Comparison of ENCODE assay signal across 8 cellular contexts in genomic region chr20:62063601-62063980, GRCh38. TPM values are rescaled to one million over a fixed set of nuclear protein-coding genes. Genes with fewer than 3 reads are reported as not detected.
A peak's percentile ranks its signal among the peaks of the same experiment; 100 is the strongest.
DNase-seq lines count a peak whose midpoint lies in the region; ATAC-seq, FAIRE-seq and TF ChIP-seq lines count a peak whose summit lies in the region.

No MANE protein-coding gene starts in this region.

- no peak overlapping the region for H2AFZ ChIP-seq in K562 (ENCODE audit: low read depth, low read length)

- H3K9me3 ChIP-seq in K562 (replicated peaks; ENCODE audit: control insufficient read depth, insufficient read depth, low read depth, low read length) = no peaks in the 10 kb centered on the region
- H3K9me3 ChIP-seq in lower lobe of right lung = no peaks in the 10 kb centered on the region

- POLR2A ChIA-PET in K562 (lab: Yijun Ruan, JAX) = interaction anchor here (0.7 to 0.8 kb wide), 2 partner anchors 10 to 1040 kb away, joined by 3 to 4 read pairs; no protein-coding TSS in a partner anchor

- H3K79me2 ChIP-seq in K562 (ENCODE audit: control insufficient read depth, insufficient read depth, low read length) = peaks cover 58% of the 10 kb centered on the region

- intact Hi-C loops in K562 (cut with micrococcal nuclease) (loop anchor here (5.0 kb wide), 1 partner anchor 36 kb away; no protein-coding TSS in a partner anchor), lower lobe of right lung (cut with DNase I) (no loop called here)

- no peak overlapping the region for H3K4me2 ChIP-seq in K562 (ENCODE audit: insufficient read depth, low read length)

- TF ChIP-seq EP300 in K562 (IDR thresholded peaks at IDR 0.05; ENCODE audit: low read length) = no peak

- H4K20me1 ChIP-seq in K562 (replicated peaks; ENCODE audit: control insufficient read depth, insufficient read depth, low read length) = peaks cover 46% of the 10 kb centered on the region

- H3K27me3 ChIP-seq in K562 (ENCODE audit: control insufficient read depth in 2 of 2, insufficient read depth in 2 of 2, low read length in 2 of 2) (no peaks in the 10 kb centered on the region), lower lobe of right lung (ENCODE audit: low read depth) (no peaks in the 10 kb centered on the region)

- ATAC-seq in K562 = no peak
- ATAC-seq in lower lobe of right lung = no peak
- no peak for ATAC-seq in omental fat pad (ENCODE audit: low FRiP score)
- ATAC-seq in GM21367 (IDR thresholded peaks at IDR 0.05; ENCODE audit: unreplicated experiment) = no peak

- TF ChIP-seq CTCF in K562 (IDR thresholded peaks at IDR 0.05 in 2 of 3, conservative IDR thresholded peaks at IDR 0.05 in 1 of 3; ENCODE audit: insufficient read depth in 2 of 3, low read depth in 1 of 3, low read length in 3 of 3) (no peak), lower lobe of right lung (IDR thresholded peaks at IDR 0.05) (no peak), omental fat pad (IDR thresholded peaks at IDR 0.05) (no peak)

- CTCF ChIA-PET in K562 (lab: Yijun Ruan, JAX; ENCODE audit: low intra/inter-chr PET ratio) = interaction anchor here (0.7 kb wide), 1 partner anchor 77 kb away, joined by 3 read pairs; no protein-coding TSS in a partner anchor

- H3K4me3 ChIP-seq in K562 (no peak overlapping the region), lower lobe of right lung (peak overlapping the region; percentile 56)

- peaks cover 12% of the 10 kb centered on the region for H3K9me1 ChIP-seq in K562 (ENCODE audit: control insufficient read depth, insufficient read depth, low read length)

- FAIRE-seq in HTR-8/SVneo (lab: Jason Lieb, UNC) = peak; percentile 81
- FAIRE-seq in K562 (lab: Jason Lieb, UNC) = no peak

- DNase-seq in 8988T = peak; percentile 57
- no peak for DNase-seq in HTR-8/SVneo (ENCODE audit: insufficient read length, low spot score)
- peak in 1 of 4 experiments; percentile 11 for DNase-seq in K562 (ENCODE audit: extremely low read depth in 1 of 4, low spot score in 3 of 4)
- DNase-seq in lower lobe of right lung = no peak
- no peak for DNase-seq in omental fat pad (ENCODE audit: low spot score)
- no peak for DNase-seq in GOT3 (lab: John Stamatoyannopoulos, UW)
- DNase-seq in stimulated activated CD4-positive, alpha-beta T cell treated with anti-CD3 and anti-CD28 coated beads, Interleukin-12 subunit alpha, Interleukin-12 subunit beta, amount 100 ng/mL, for 4 hours = no peak

- no TSS peak for BruUV-seq in K562 (replicated peaks; lab: Mats Ljungman, UMichigan)

- H3K4me1 ChIP-seq in K562 (replicated peaks in 1 of 2; ENCODE audit: control insufficient read depth in 2 of 2, insufficient read depth in 2 of 2, low read length in 2 of 2) (peaks cover 19 to 44% of the 10 kb centered on the region in 2 experiments), lower lobe of right lung (peaks cover 58% of the 10 kb centered on the region)

- H3K27ac ChIP-seq in K562 (ENCODE audit: extremely low read depth, low read depth, low read length) (no peak overlapping the region), lower lobe of right lung (no peak overlapping the region)

- 92% methylated on average over 18 of the region's 23 CpGs for WGBS in K562 (ENCODE audit: insufficient coverage, low coverage, missing lambda C conversion rate)

- TF ChIP-seq POLR2A in K562 (conservative IDR thresholded peaks at IDR 0.05) = no peak

- TF ChIP-seq RAD21 in K562 (CRISPR knock-in tag; conservative IDR thresholded peaks at IDR 0.05 in 1 of 2, IDR thresholded peaks at IDR 0.05 in 1 of 2) = no peak

- H3K9ac ChIP-seq in K562 (ENCODE audit: insufficient read depth in 1 of 2, low read depth in 2 of 2, low read length in 2 of 2) = peak overlapping the region in 1 of 2 experiments; percentile 85; a peak in 2 of 4 replicates

- H3K36me3 ChIP-seq in K562 (ENCODE audit: control insufficient read depth, insufficient read depth, low read length) (peaks cover 35% of the 10 kb centered on the region), lower lobe of right lung (no peaks in the 10 kb centered on the region)

- in situ Hi-C loops in K562 (cut with MboI) = no loop called here

TF ChIP-seq in K562, 482 proteins besides CTCF, POLR2A, EP300 and RAD21:
- no peak for TF ChIP-seq ZNF584 (CRISPR knock-in tag; IDR thresholded peaks at IDR 0.05; ENCODE audit: low read depth)
- no peak for TF ChIP-seq ZKSCAN3 (CRISPR knock-in tag; IDR thresholded peaks at IDR 0.05)
- TF ChIP-seq POLR2G (IDR thresholded peaks at IDR 0.05; ENCODE audit: low read depth, low read length) = peak; percentile 38; the same call in 1 of the 2 replicates
- TF ChIP-seq PHF8 (IDR thresholded peaks at IDR 0.05; ENCODE audit: borderline replicate concordance, low read length) = no peak
- TF ChIP-seq COPS2 (conservative IDR thresholded peaks at IDR 0.05) = no peak

RNA-seq across cellular contexts. Expression of gene TAF4, which starts 2.1 kb away (rescaled TPM):
- total RNA-seq in K562 (2011; cell fraction: chromatin; rRNA removed; ENCODE audit: low replicate concordance) = 55.2 and 60.4 TPM in 2 replicates
- total RNA-seq in K562 (2011; cell fraction: nucleolus; rRNA removed) = 24.2 and 29.5 TPM in 2 replicates
- 37.6 and 39.3 TPM in 2 replicates for total RNA-seq in K562 (2011; cell fraction: nucleoplasm; rRNA removed)
- 5.3 and 6.7 TPM in 2 replicates for total RNA-seq in K562 (2014; rRNA removed)
- total RNA-seq in K562 (2014; rRNA removed; fragmentation: Illumina TruSeq; extraction: Trizol) = 5.7 and 7.1 TPM in 2 replicates
- 5.6 and 7.8 TPM in 2 replicates for total RNA-seq in K562 (2015; rRNA removed; fragmentation: Illumina TruSeq; extraction: Trizol)
- 20.4 and 28.3 TPM in 2 replicates for total RNA-seq in K562 (2021)
- 3.6 and 3.9 TPM in 2 replicates for polyA plus RNA-seq in K562 (2011; rRNA removed)
- polyA plus RNA-seq in K562 (2011; cell fraction: cytosol; rRNA removed) = 3.1 and 9.7 TPM in 2 replicates
- polyA plus RNA-seq in K562 (2011; cell fraction: nucleus; rRNA removed) = 7.7 and 13.2 TPM in 2 replicates
- 10.2 and 14.4 TPM in 2 replicates for polyA plus RNA-seq in K562 (2012)
- polyA plus RNA-seq in K562 (2014; fragmentation: Illumina TruSeq; extraction: Trizol) = 12.4 and 14.6 TPM in 2 replicates
- polyA plus RNA-seq in K562 (2014; fragmentation: Nextera tagmentation; extraction: Ambion mirVana) = under 1 TPM; 0.44 to 0.48 TPM
- 11.5 and 11.6 TPM in 2 replicates for polyA plus RNA-seq in K562 (2014; rRNA removed)
- polyA minus RNA-seq in K562 (2011; rRNA and poly(A)+ RNA removed) = 5.4 and 5.6 TPM in 2 replicates
- 16.1 and 22.1 TPM in 2 replicates for polyA minus RNA-seq in K562 (2011; cell fraction: cytosol; rRNA and poly(A)+ RNA removed)
- polyA minus RNA-seq in K562 (2011; cell fraction: nucleus; rRNA and poly(A)+ RNA removed) = 6.1 and 8.2 TPM in 2 replicates
- total RNA-seq in lower lobe of right lung = 17.6 TPM
- total RNA-seq in omental fat pad = 10 to 100 TPM in 2 of 4 donors, 1 to 10 TPM in 2; 7.1 to 15.9 (median 11.9) TPM

RNA-seq across cellular contexts. Expression of gene LSM14B, which starts 58.7 kb away (rescaled TPM):
- total RNA-seq in K562 (2011; cell fraction: chromatin; rRNA removed; ENCODE audit: low replicate concordance) = 47.0 and 71.4 TPM in 2 replicates
- 35.4 and 42.2 TPM in 2 replicates for total RNA-seq in K562 (2011; cell fraction: nucleolus; rRNA removed)
- total RNA-seq in K562 (2011; cell fraction: nucleoplasm; rRNA removed) = 57.3 and 73.7 TPM in 2 replicates
- total RNA-seq in K562 (2014; rRNA removed) (20.2 and 24.8 TPM in 2 replicates), K562 (2014; rRNA removed; fragmentation: Illumina TruSeq; extraction: Trizol) (12.8 and 13.1 TPM in 2 replicates), K562 (2015; rRNA removed; fragmentation: Illumina TruSeq; extraction: Trizol) (21.2 and 21.8 TPM in 2 replicates), K562 (2021) (32.7 and 36.0 TPM in 2 replicates), lower lobe of right lung (36.8 TPM), omental fat pad (10 to 100 TPM; 13.1 to 23.8 (median 16.0) TPM)
- polyA plus RNA-seq in K562 (2011; rRNA removed) (22.6 and 25.8 TPM in 2 replicates), K562 (2014; fragmentation: Illumina TruSeq; extraction: Trizol) (19.5 and 25.0 TPM in 2 replicates), K562 (2014; fragmentation: Nextera tagmentation; extraction: Ambion mirVana) (under 1 TPM; 0.66 to 0.83 TPM), K562 (2014; rRNA removed) (26.5 and 27.8 TPM in 2 replicates)
- polyA plus RNA-seq in K562 (2011; cell fraction: cytosol; rRNA removed) = 19.5 and 43.4 TPM in 2 replicates
- 40.4 and 59.2 TPM in 2 replicates for polyA plus RNA-seq in K562 (2011; cell fraction: nucleus; rRNA removed)
- 25.9 and 36.4 TPM in 2 replicates for polyA plus RNA-seq in K562 (2012)
- polyA minus RNA-seq in K562 (2011; rRNA and poly(A)+ RNA removed) = 16.3 and 20.9 TPM in 2 replicates
- 13.7 and 20.2 TPM in 2 replicates for polyA minus RNA-seq in K562 (2011; cell fraction: cytosol; rRNA and poly(A)+ RNA removed)
- polyA minus RNA-seq in K562 (2011; cell fraction: nucleus; rRNA and poly(A)+ RNA removed) = 14.7 and 21.3 TPM in 2 replicates
